ENCODE assay signal across 31 cellular contexts in the genomic region with DNA sequence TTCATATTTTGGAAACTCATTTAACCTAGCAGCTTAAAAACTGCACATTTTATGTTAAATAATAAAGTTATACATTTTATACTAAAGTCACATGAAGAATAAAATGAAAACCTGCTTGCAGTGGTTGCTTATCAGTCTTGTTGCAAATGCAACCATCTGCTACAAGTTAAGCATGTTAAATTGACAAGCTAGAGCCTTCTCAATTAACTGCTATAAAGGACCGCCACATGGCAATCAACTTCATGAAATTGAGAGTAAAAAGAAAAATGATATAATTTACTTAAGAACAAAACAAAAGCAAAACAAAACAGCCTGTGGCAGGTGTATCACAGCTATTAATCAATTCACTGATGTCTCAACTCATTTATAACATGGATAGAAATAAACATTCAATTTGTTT.
"Had no signal": no experiment of that assay in that cellular context is flagged by ENCODE, and none has a peak within 500 bp of the region (broad histone marks: within the 10 kb centered on the region; RNA-seq: fewer than 3 reads in every experiment).

No MANE protein-coding gene starts in this region.

- DNase-seq: activated CD4-positive, alpha-beta memory T cell treated with anti-CD3 and anti-CD28 coated beads, Interleukin-2, amount 10 ng/mL, durations not matched to agents 7 days and 5 days; activated CD4-positive, alpha-beta T cell treated with anti-CD3 and anti-CD28 coated beads for 1 hour; activated CD4-positive, alpha-beta T cell treated with anti-CD3 and anti-CD28 coated beads for 48 hours; activated CD4-positive, CD25-positive, alpha-beta regulatory T cell; activated CD8-positive, alpha-beta memory T cell treated with anti-CD3 and anti-CD28 coated beads for 24 hours; activated CD8-positive, alpha-beta memory T cell treated with anti-CD3 and anti-CD28 coated beads, Interleukin-2, amount 10 ng/mL, durations not matched to agents 7 days and 5 days; activated CD8-positive, alpha-beta memory T cell treated with anti-CD3 and anti-CD28 coated beads, Interleukin-2, amount 50 U/mL, for 48 hours; activated effector memory CD4-positive, alpha-beta T cell treated with Interleukin-2 at 50 U/mL for 16 hours; activated naive CD4-positive, alpha-beta T cell treated with anti-CD3 and anti-CD28 coated beads, Interleukin-2, amount 50 U/mL, for 16 hours; activated naive CD8-positive, alpha-beta T cell treated with anti-CD3 and anti-CD28 coated beads for 36 hours; activated T-cell treated with anti-CD3 and anti-CD28 coated beads, Interleukin-2, amount 50 U/mL, for 48 hours; amniotic stem cell; caudate nucleus; cerebellar nuclear complex; IMR-90; NCI-H1092 treated with DMSO at 0.1 percent for 48 hours; NCI-H187; NCI-H2029 treated with DMSO at 0.1 percent for 48 hours; NCI-H2107; NCI-H226; NCI-H446 treated with DMSO at 0.1 percent for 48 hours; NCI-H774; SHP77; SJCRH30; SW 1271; T-helper 1 cell; T-helper 2 cell; T-helper 9 cell; WERI-Rb-1 had no signal

- ATAC-seq: activated CD8-positive, alpha-beta memory T cell treated with anti-CD3 and anti-CD28 coated beads, Interleukin-2, amount 10 ng/mL, durations not matched to agents 7 days and 5 days; K562; Panc1 had no signal
